10 cellular contexts compared by ENCODE assay signal in the genomic region with DNA sequence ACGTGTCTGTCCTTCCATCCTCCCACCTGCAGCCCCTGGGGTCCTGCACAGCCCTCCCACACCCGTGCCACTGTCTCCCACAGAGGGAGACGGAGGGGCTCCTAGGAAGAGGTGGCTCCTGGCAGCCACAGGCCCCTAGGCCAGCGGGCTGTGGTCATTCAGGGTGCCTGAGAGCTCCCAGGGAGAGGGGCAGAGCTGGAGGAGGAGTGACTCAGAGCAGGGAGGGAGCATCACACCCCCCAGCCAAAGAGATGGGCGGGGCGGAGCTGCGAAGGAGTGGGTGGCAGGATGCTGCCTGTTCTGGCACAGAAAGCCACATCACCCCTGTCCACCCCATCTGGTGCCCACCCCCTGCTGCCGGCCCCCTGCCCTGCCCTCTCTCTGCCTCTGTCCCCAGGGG. TPM values are rescaled to one million over a fixed set of nuclear protein-coding genes. Genes with fewer than 3 reads are reported as not detected.
DNase-seq lines count a peak whose midpoint lies in the region; ATAC-seq and TF ChIP-seq lines count a peak whose summit lies in the region.
"Had no signal": no experiment of that assay in that cellular context is flagged by ENCODE, and none has a peak within 500 bp of the region (broad histone marks: within the 10 kb centered on the region; RNA-seq: fewer than 3 reads in every experiment).

No MANE protein-coding gene starts in this region.

- H2AFZ ChIP-seq in GM23338, result no peak overlapping the region

- H3K36me3 ChIP-seq in GM23338 (ENCODE audit: insufficient read depth), result no peaks in the 10 kb centered on the region
- H3K36me3 ChIP-seq: SJSA1 had no signal

- no peak overlapping the region for H3K4me3 Mint-ChIP-seq in GM23338

- ATAC-seq in omental fat pad (ENCODE audit: low FRiP score), result peak; percentile 13
- no peak for ATAC-seq in GM23338
- no peak for ATAC-seq in GM21528 (IDR thresholded peaks at IDR 0.05; ENCODE audit: low FRiP score, unreplicated experiment)

- H3K4me3 ChIP-seq in GM23338, result no peak overlapping the region
- H3K4me3 ChIP-seq: SJSA1 had no signal

- no peaks in the 10 kb centered on the region for H3K36me3 Mint-ChIP-seq in GM23338 (ENCODE audit: low read depth)

- DNase-seq in AG20443 (ENCODE audit: low spot score) (peak; percentile 92), HT1080 (ENCODE audit: low read depth) (peak; percentile 68), omental fat pad (ENCODE audit: low spot score) (no peak), GM23338 (ENCODE audit: low spot score) (no peak), retina (no peak), NCI-H510A (lab: John Stamatoyannopoulos, UW) (no peak)
- DNase-seq in activated T-cell treated with anti-CD3 and anti-CD28 coated beads, Interleukin-2, amount 50 U/mL, for 48 hours, result peak; percentile 66 to 74
- DNase-seq: NCI-H1105 treated with DMSO at 0.1 percent for 48 hours had no signal

- no peaks in the 10 kb centered on the region for H3K4me1 ChIP-seq in GM23338 (ENCODE audit: insufficient read depth)
- H3K4me1 ChIP-seq: SJSA1 had no signal

- H3K9me3 Mint-ChIP-seq in GM23338, result no peaks in the 10 kb centered on the region

- no peaks in the 10 kb centered on the region; the same call in 1 of the 2 replicates for H4K20me1 ChIP-seq in GM23338 (replicated peaks; ENCODE audit: insufficient read depth)

- no peaks in the 10 kb centered on the region for H3K79me2 ChIP-seq in GM23338 (replicated peaks; ENCODE audit: insufficient read depth)

- H3K27ac Mint-ChIP-seq in GM23338, result no peak overlapping the region

- no peaks in the 10 kb centered on the region for H3F3A ChIP-seq in GM23338 (replicated peaks; ENCODE audit: low read depth)

- H3K27me3 ChIP-seq in GM23338 (ENCODE audit: insufficient read depth), result no peaks in the 10 kb centered on the region

- no peak overlapping the region for H3K27ac ChIP-seq in GM23338 (ENCODE audit: low read depth)
- H3K27ac ChIP-seq: SJSA1 had no signal

- peaks cover 15% of the 10 kb centered on the region; the same call in 2 of the 3 replicates for H3K4me1 Mint-ChIP-seq in GM23338

- no peak for TF ChIP-seq CTCF in omental fat pad (IDR thresholded peaks at IDR 0.05)
- no peak for TF ChIP-seq CTCF in GM23338 (conservative IDR thresholded peaks at IDR 0.05; ENCODE audit: low read depth in 2 of 2)

- peaks cover 5% of the 10 kb centered on the region for H3K27me3 Mint-ChIP-seq in GM23338 (ENCODE audit: insufficient read depth, low read depth, poor library complexity)

- H3K9me2 ChIP-seq in GM23338 (ENCODE audit: insufficient read depth), result no peaks in the 10 kb centered on the region

- no peak overlapping the region for H3K4me2 ChIP-seq in GM23338

TF ChIP-seq in GM23338, 12 proteins besides CTCF, POLR2A, EP300 and RAD21 (continues in another document):
- TF ChIP-seq EZH2 (IDR thresholded peaks at IDR 0.05; ENCODE audit: low read depth, unreplicated experiment) (no peak), EZH2phosphoT487 (IDR thresholded peaks at IDR 0.05; ENCODE audit: unreplicated experiment) (no peak), ZNF114 (CRISPR knock-in tag; IDR thresholded peaks at IDR 0.05) (no peak), JUNB (IDR thresholded peaks at IDR 0.05; ENCODE audit: unreplicated experiment) (no peak), NANOG (IDR thresholded peaks at IDR 0.05; ENCODE audit: borderline replicate concordance) (no peak), STAT1 (IDR thresholded peaks at IDR 0.05; ENCODE audit: unreplicated experiment) (no peak), ZNF331 (CRISPR knock-in tag; IDR thresholded peaks at IDR 0.05; ENCODE audit: low read depth) (no peak), CREB1 (CRISPR knock-in tag; IDR thresholded peaks at IDR 0.05; ENCODE audit: low read depth) (no peak), POLR2AphosphoS5 (IDR thresholded peaks at IDR 0.05; ENCODE audit: low read depth) (no peak)
- TF ChIP-seq, protein P1, sequence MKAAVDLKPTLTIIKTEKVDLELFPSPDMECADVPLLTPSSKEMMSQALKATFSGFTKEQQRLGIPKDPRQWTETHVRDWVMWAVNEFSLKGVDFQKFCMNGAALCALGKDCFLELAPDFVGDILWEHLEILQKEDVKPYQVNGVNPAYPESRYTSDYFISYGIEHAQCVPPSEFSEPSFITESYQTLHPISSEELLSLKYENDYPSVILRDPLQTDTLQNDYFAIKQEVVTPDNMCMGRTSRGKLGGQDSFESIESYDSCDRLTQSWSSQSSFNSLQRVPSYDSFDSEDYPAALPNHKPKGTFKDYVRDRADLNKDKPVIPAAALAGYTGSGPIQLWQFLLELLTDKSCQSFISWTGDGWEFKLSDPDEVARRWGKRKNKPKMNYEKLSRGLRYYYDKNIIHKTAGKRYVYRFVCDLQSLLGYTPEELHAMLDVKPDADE (IDR thresholded peaks at IDR 0.05), result no peak
- TF ChIP-seq, protein P2, sequence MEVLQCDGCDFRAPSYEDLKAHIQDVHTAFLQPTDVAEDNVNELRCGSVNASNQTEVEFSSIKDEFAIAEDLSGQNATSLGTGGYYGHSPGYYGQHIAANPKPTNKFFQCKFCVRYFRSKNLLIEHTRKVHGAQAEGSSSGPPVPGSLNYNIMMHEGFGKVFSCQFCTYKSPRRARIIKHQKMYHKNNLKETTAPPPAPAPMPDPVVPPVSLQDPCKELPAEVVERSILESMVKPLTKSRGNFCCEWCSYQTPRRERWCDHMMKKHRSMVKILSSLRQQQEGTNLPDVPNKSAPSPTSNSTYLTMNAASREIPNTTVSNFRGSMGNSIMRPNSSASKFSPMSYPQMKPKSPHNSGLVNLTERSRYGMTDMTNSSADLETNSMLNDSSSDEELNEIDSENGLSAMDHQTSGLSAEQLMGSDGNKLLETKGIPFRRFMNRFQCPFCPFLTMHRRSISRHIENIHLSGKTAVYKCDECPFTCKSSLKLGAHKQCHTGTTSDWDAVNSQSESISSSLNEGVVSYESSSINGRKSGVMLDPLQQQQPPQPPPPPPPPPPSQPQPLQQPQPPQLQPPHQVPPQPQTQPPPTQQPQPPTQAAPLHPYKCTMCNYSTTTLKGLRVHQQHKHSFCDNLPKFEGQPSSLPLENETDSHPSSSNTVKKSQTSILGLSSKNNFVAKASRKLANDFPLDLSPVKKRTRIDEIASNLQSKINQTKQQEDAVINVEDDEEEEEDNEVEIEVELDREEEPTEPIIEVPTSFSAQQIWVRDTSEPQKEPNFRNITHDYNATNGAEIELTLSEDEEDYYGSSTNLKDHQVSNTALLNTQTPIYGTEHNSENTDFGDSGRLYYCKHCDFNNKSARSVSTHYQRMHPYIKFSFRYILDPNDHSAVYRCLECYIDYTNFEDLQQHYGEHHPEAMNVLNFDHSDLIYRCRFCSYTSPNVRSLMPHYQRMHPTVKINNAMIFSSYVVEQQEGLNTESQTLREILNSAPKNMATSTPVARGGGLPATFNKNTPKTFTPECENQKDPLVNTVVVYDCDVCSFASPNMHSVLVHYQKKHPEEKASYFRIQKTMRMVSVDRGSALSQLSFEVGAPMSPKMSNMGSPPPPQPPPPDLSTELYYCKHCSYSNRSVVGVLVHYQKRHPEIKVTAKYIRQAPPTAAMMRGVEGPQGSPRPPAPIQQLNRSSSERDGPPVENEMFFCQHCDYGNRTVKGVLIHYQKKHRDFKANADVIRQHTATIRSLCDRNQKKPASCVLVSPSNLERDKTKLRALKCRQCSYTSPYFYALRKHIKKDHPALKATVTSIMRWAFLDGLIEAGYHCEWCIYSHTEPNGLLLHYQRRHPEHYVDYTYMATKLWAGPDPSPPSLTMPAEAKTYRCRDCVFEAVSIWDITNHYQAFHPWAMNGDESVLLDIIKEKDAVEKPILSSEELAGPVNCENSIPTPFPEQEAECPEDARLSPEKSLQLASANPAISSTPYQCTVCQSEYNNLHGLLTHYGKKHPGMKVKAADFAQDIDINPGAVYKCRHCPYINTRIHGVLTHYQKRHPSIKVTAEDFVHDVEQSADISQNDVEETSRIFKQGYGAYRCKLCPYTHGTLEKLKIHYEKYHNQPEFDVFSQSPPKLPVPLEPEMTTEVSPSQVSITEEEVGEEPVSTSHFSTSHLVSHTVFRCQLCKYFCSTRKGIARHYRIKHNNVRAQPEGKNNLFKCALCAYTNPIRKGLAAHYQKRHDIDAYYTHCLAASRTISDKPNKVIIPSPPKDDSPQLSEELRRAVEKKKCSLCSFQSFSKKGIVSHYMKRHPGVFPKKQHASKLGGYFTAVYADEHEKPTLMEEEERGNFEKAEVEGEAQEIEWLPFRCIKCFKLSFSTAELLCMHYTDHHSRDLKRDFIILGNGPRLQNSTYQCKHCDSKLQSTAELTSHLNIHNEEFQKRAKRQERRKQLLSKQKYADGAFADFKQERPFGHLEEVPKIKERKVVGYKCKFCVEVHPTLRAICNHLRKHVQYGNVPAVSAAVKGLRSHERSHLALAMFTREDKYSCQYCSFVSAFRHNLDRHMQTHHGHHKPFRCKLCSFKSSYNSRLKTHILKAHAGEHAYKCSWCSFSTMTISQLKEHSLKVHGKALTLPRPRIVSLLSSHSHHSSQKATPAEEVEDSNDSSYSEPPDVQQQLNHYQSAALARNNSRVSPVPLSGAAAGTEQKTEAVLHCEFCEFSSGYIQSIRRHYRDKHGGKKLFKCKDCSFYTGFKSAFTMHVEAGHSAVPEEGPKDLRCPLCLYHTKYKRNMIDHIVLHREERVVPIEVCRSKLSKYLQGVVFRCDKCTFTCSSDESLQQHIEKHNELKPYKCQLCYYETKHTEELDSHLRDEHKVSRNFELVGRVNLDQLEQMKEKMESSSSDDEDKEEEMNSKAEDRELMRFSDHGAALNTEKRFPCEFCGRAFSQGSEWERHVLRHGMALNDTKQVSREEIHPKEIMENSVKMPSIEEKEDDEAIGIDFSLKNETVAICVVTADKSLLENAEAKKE (CRISPR knock-in tag; IDR thresholded peaks at IDR 0.05), result no peak

RNA-seq across cellular contexts. Expression of a gene that starts 50.5 kb away (rescaled TPM):
- total RNA-seq in HT1080 (2014; rRNA removed; shearing (Covaris generic)), result 11.5 and 14.4 TPM in 2 replicates
- 18.6 and 22.4 TPM in 2 replicates for polyA plus RNA-seq in HT1080 (2015; cell fraction: cytosol; rRNA removed)
- polyA plus RNA-seq in HT1080 (2015; cell fraction: nucleus; rRNA removed), result 13.9 and 15.9 TPM in 2 replicates
- 1 to 10 TPM; 5.0 to 8.9 (median 8.1) TPM for total RNA-seq in omental fat pad
- 8.0 and 10.2 TPM in 2 replicates for total RNA-seq in GM23338 (2014; rRNA removed; shearing (Covaris generic))
- polyA plus RNA-seq in GM23338 (2016; fragmentation: Nextera tagmentation; extraction: Ambion mirVana), result 20.5 and 24.1 TPM in 2 replicates

Comparison
In these comparisons a context has a peak if more than half of its experiments do, and no peak if none do; other contexts are left out.
1. DNase-seq: peak in AG20443 (single experiment), HT1080 (single experiment) and activated T-cell treated with anti-CD3 and anti-CD28 coated beads, Interleukin-2, amount 50 U/mL, for 48 hours (2 of 2); none in omental fat pad (single experiment), GM23338 (single experiment), retina (single experiment) and NCI-H510A (single experiment).